In genomic region chr7:151197932-151198331, GRCh38 we compare ENCODE assay signal across 39 cellular contexts. TPM values are rescaled to one million over a fixed set of nuclear protein-coding genes. Genes with fewer than 3 reads are reported as not detected.
"Had no signal": no experiment of that assay in that cellular context is flagged by ENCODE, and none has a peak within 500 bp of the region (broad histone marks: within the 10 kb centered on the region; RNA-seq: fewer than 3 reads in every experiment).

No MANE protein-coding gene starts in this region.

- DNase-seq: Karpas-422, Kasumi-1, MG63, MM.1S, MV-4-11, NCI-H1048, NCI-H1092, NCI-H1092 treated with DMSO at 0.1 percent for 48 hours, NCI-H1105, NCI-H1105 treated with DMSO at 0.1 percent for 48 hours, NCI-H1417, NCI-H1417 treated with DMSO at 0.1 percent for 48 hours, NCI-H1436, NCI-H1436 treated with DMSO at 0.1 percent for 48 hours, NCI-H146, NCI-H1694, NCI-H1694 treated with DMSO at 0.1 percent for 48 hours, NCI-H187, NCI-H187 treated with DMSO at 0.1 percent for 48 hours, NCI-H1930, NCI-H2029, NCI-H2029 treated with DMSO at 0.1 percent for 48 hours, NCI-H2081, NCI-H2081 treated with DMSO at 0.1 percent for 48 hours, NCI-H2107, NCI-H2171, NCI-H2171 treated with DMSO at 0.1 percent for 48 hours, NCI-H2227 treated with DMSO at 0.1 percent for 48 hours, NCI-H226, NCI-H345, NCI-H446, NCI-H446 treated with DMSO at 0.1 percent for 48 hours, NCI-H510A, NCI-H510A treated with DMSO at 0.1 percent for 48 hours, NCI-H524 had no signal

- H3K36me3 ChIP-seq: MG63 had no signal

- H3K9me3 ChIP-seq: MG63 had no signal

- H3K27me3 ChIP-seq: MG63 had no signal

- H3K4me3 ChIP-seq: MG63 had no signal

RNA-seq across cellular contexts. Expression of gene ASB10, which starts 10.9 kb away (rescaled TPM):
- total RNA-seq: LHCN-M2, M059J, MCF 10A, NCI-H460 had no signal

RNA-seq across cellular contexts. Expression of gene H2BK1, which starts 12.4 kb away (rescaled TPM):
- total RNA-seq: LHCN-M2, M059J, MCF 10A, NCI-H460 had no signal

RNA-seq across cellular contexts. Expression of gene GBX1, which starts 30.4 kb away (rescaled TPM):
- total RNA-seq: LHCN-M2, M059J, MCF 10A, NCI-H460 had no signal
